ENCODE assay signal across 1 cellular context in genomic region chr14:73949752-73950734, GRCh38.
TF ChIP-seq lines count a peak whose summit lies in the region.

Gene COQ6, plus strand, starts transcription at chr14:73950302. Its CDS starts 31 bp downstream, at chr14:73950333.
A gene with protein sequence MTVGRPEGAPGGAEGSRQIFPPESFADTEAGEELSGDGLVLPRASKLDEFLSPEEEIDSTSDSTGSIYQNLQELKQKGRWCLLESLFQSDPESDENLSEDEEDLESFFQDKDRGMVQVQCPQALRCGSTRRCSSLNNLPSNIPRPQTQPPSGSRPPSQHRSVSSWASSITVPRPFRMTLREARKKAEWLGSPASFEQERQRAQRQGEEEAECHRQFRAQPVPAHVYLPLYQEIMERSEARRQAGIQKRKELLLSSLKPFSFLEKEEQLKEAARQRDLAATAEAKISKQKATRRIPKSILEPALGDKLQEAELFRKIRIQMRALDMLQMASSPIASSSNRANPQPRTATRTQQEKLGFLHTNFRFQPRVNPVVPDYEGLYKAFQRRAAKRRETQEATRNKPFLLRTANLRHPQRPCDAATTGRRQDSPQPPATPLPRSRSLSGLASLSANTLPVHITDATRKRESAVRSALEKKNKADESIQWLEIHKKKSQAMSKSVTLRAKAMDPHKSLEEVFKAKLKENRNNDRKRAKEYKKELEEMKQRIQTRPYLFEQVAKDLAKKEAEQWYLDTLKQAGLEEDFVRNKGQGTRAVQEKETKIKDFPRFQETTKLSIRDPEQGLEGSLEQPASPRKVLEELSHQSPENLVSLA (minus strand): TSS chr14:73950094. CDS start chr14:73950026, 68 bp downstream.

TF ChIP-seq in GM12878, 131 proteins besides CTCF, POLR2A, EP300 and RAD21 (continued from another document and continues in another):
- TF ChIP-seq HSF1 (IDR thresholded peaks at IDR 0.05; ENCODE audit: low read depth, low read length) (no peak), SREBF1 (IDR thresholded peaks at IDR 0.05; ENCODE audit: low read length) (no peak), SIX5 (IDR thresholded peaks at IDR 0.05; ENCODE audit: low read depth, low read length, severe bottlenecking) (peak; percentile 1), BRCA1 (IDR thresholded peaks at IDR 0.05; ENCODE audit: low read depth, low read length) (no peak), NBN (IDR thresholded peaks at IDR 0.05) (peak; percentile 44; the same call in 1 of the 2 replicates), TARDBP (IDR thresholded peaks at IDR 0.05; ENCODE audit: borderline replicate concordance) (no peak), FOS (IDR thresholded peaks at IDR 0.05; ENCODE audit: borderline replicate concordance, extremely low read depth, insufficient read length) (no peak), SMC3 (IDR thresholded peaks at IDR 0.05; ENCODE audit: borderline replicate concordance, low read length) (no peak), ZNF592 (IDR thresholded peaks at IDR 0.05) (no peak), YBX1 (IDR thresholded peaks at IDR 0.05) (no peak), RFX5 (IDR thresholded peaks at IDR 0.05; ENCODE audit: low read depth, low read length) (peak; percentile 38; the same call in 1 of the 2 replicates), IKZF1 (conservative IDR thresholded peaks at IDR 0.05) (peak; percentile 81), BCL3 (IDR thresholded peaks at IDR 0.05; ENCODE audit: borderline replicate concordance, insufficient read depth, low read depth, low read length, poor library complexity, severe bottlenecking) (no peak), ETV6 (conservative IDR thresholded peaks at IDR 0.05 in 1 of 2, IDR thresholded peaks at IDR 0.05 in 1 of 2; ENCODE audit: borderline replicate concordance in 1 of 2, low read depth in 1 of 2) (0 out of 4 replicates have a peak, but pooled peaks of 1 of the 2 experiments have one; percentile 49), CBX3 (IDR thresholded peaks at IDR 0.05; ENCODE audit: borderline replicate concordance, low read depth) (no peak), MEF2B (IDR thresholded peaks at IDR 0.05; ENCODE audit: partially characterized antibody, poor library complexity, severe bottlenecking) (no peak), KLF5 (IDR thresholded peaks at IDR 0.05; ENCODE audit: partially characterized antibody) (peak; percentile 63), DPF2 (IDR thresholded peaks at IDR 0.05) (no peak; the same call in none of the 2 replicates), SMARCA5 (IDR thresholded peaks at IDR 0.05) (0 out of 2 replicates have a peak, but pooled peaks have one; percentile 30), SRF (IDR thresholded peaks at IDR 0.05; ENCODE audit: low read depth in 2 of 2, low read length in 2 of 2) (no peak), HDAC2 (IDR thresholded peaks at IDR 0.05) (no peak), HDAC6 (IDR thresholded peaks at IDR 0.05; ENCODE audit: unreplicated experiment) (no peak), MYC (IDR thresholded peaks at IDR 0.05; ENCODE audit: insufficient read depth, insufficient read length, insufficient replicate concordance, low read length, severe bottlenecking) (peak; percentile 54), POLR2AphosphoS5 (IDR thresholded peaks at IDR 0.05; ENCODE audit: low read length) (peak; percentile 95), REST (IDR thresholded peaks at IDR 0.05; ENCODE audit: low read depth, low read length) (0 out of 2 replicates have a peak, but pooled peaks have one; percentile 47), CUX1 (IDR thresholded peaks at IDR 0.05; ENCODE audit: insufficient replicate concordance, low read depth, low read length) (no peak), MTA3 (IDR thresholded peaks at IDR 0.05; ENCODE audit: borderline replicate concordance, low read length) (no peak), SIN3A (IDR thresholded peaks at IDR 0.05; ENCODE audit: low read depth, low read length) (peak; percentile 81; the same call in 1 of the 2 replicates), BCL11A (IDR thresholded peaks at IDR 0.05; ENCODE audit: low read depth, low read length) (no peak), STAT1 (conservative IDR thresholded peaks at IDR 0.05) (no peak; the same call in 1 of the 2 replicates)
- TF ChIP-seq, protein P1, sequence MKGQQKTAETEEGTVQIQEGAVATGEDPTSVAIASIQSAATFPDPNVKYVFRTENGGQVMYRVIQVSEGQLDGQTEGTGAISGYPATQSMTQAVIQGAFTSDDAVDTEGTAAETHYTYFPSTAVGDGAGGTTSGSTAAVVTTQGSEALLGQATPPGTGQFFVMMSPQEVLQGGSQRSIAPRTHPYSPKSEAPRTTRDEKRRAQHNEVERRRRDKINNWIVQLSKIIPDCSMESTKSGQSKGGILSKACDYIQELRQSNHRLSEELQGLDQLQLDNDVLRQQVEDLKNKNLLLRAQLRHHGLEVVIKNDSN (IDR thresholded peaks at IDR 0.05; ENCODE audit: borderline replicate concordance, extremely low read length, insufficient read depth, low read depth, low read length): no peak
- TF ChIP-seq, protein P2, sequence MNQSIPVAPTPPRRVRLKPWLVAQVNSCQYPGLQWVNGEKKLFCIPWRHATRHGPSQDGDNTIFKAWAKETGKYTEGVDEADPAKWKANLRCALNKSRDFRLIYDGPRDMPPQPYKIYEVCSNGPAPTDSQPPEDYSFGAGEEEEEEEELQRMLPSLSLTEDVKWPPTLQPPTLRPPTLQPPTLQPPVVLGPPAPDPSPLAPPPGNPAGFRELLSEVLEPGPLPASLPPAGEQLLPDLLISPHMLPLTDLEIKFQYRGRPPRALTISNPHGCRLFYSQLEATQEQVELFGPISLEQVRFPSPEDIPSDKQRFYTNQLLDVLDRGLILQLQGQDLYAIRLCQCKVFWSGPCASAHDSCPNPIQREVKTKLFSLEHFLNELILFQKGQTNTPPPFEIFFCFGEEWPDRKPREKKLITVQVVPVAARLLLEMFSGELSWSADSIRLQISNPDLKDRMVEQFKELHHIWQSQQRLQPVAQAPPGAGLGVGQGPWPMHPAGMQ (IDR thresholded peaks at IDR 0.05; ENCODE audit: borderline replicate concordance): no peak
- TF ChIP-seq, protein P3, sequence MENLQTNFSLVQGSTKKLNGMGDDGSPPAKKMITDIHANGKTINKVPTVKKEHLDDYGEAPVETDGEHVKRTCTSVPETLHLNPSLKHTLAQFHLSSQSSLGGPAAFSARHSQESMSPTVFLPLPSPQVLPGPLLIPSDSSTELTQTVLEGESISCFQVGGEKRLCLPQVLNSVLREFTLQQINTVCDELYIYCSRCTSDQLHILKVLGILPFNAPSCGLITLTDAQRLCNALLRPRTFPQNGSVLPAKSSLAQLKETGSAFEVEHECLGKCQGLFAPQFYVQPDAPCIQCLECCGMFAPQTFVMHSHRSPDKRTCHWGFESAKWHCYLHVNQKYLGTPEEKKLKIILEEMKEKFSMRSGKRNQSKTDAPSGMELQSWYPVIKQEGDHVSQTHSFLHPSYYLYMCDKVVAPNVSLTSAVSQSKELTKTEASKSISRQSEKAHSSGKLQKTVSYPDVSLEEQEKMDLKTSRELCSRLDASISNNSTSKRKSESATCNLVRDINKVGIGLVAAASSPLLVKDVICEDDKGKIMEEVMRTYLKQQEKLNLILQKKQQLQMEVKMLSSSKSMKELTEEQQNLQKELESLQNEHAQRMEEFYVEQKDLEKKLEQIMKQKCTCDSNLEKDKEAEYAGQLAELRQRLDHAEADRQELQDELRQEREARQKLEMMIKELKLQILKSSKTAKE (IDR thresholded peaks at IDR 0.05; ENCODE audit: low read depth, poor library complexity, severe bottlenecking): peak; percentile 35
